ENCODE assay signal across 17 cellular contexts in genomic region chr3:86887876-86888275, GRCh38.
"Had no signal": no experiment of that assay in that cellular context is flagged by ENCODE, and none has a peak within 500 bp of the region (broad histone marks: within the 10 kb centered on the region; RNA-seq: fewer than 3 reads in every experiment).

No MANE protein-coding gene starts in this region.

- H3K36me3 ChIP-seq: colonic mucosa, gastrocnemius medialis, heart right ventricle, stomach had no signal

- H3K4me1 ChIP-seq: colonic mucosa, gastrocnemius medialis, heart right ventricle had no signal

- ATAC-seq: gastrocnemius medialis; heart right ventricle; natural killer cell; sciatic nerve; stimulated activated naive B cell treated with anti-CD40 and anti-IgM and Interleukin-4, amounts not matched to agents 10 μg/mL and 1 μg/mL and 100 μg/mL, for 72 hours had no signal

- H3K27me3 ChIP-seq: colonic mucosa, gastrocnemius medialis, heart right ventricle, stomach had no signal

- H3K4me3 ChIP-seq: colonic mucosa, gastrocnemius medialis, heart right ventricle, stomach had no signal

- DNase-seq: colonic mucosa; dermis blood vessel endothelial cell; endodermal cell; gastrocnemius medialis; heart right ventricle; hypothalamus; kidney glomerular epithelial cell; natural killer cell; posterior cingulate gyrus; stimulated activated CD4-positive, alpha-beta T cell treated with anti-CD3 and anti-CD28 coated beads, Interleukin-2, amount 100 ng/mL, for 24 hours; stimulated activated CD4-positive, alpha-beta T cell treated with anti-CD3 and anti-CD28 coated beads, Interleukin-4, amount 100 ng/mL, for 4 hours; stimulated activated naive B cell treated with anti-CD40 and anti-IgM and Interleukin-4, amounts not matched to agents 10 μg/mL and 1 μg/mL and 100 μg/mL, for 72 hours; stomach; trophoblast cell had no signal

- H3K27ac ChIP-seq: colonic mucosa, gastrocnemius medialis, heart right ventricle, stomach had no signal

- H3K9me3 ChIP-seq: colonic mucosa, gastrocnemius medialis, heart right ventricle, stomach had no signal

- FAIRE-seq: endothelial cell of umbilical vein, islet of Langerhans had no signal
